ENCODE assay signal across 27 cellular contexts in genomic region chr14:77064535-77065178, GRCh38. TPM values are rescaled to one million over a fixed set of nuclear protein-coding genes. Genes with fewer than 3 reads are reported as not detected.
A peak's percentile ranks its signal among the peaks of the same experiment; 100 is the strongest.
DNase-seq lines count a peak whose midpoint lies in the region; FAIRE-seq and TF ChIP-seq lines count a peak whose summit lies in the region.
"Had no signal": no experiment of that assay in that cellular context is flagged by ENCODE, and none has a peak within 500 bp of the region (broad histone marks: within the 10 kb centered on the region; RNA-seq: fewer than 3 reads in every experiment).

No MANE protein-coding gene starts in this region.

- TF ChIP-seq CTCF in fibroblast of the aortic adventitia (IDR thresholded peaks at IDR 0.05; ENCODE audit: insufficient read depth, low read length) (no peak), smooth muscle cell (IDR thresholded peaks at IDR 0.05; ENCODE audit: borderline replicate concordance, insufficient read depth, poor library complexity, severe bottlenecking) (no peak)

- H3F3A ChIP-seq in smooth muscle cell (ENCODE audit: low read depth): no peaks in the 10 kb centered on the region

- H4K20me1 ChIP-seq in smooth muscle cell (ENCODE audit: low read depth): no peaks in the 10 kb centered on the region

- 65 to 80% (median 66%) methylated on average over 8 of the region's 8 CpGs for WGBS in small intestine, 3 donors
- 95% methylated on average over 8 of the region's 8 CpGs for WGBS in smooth muscle cell (ENCODE audit: low lambda C conversion rate)

- no peak overlapping the region for H3K4me2 ChIP-seq in smooth muscle cell

- H2AFZ ChIP-seq in smooth muscle cell (ENCODE audit: low read depth): no peak overlapping the region

- H3K4me1 ChIP-seq in small intestine (ENCODE audit: control insufficient read depth in 2 of 2, insufficient read depth in 1 of 2, low read depth in 1 of 2, low read length in 1 of 2) (no peaks in the 10 kb centered on the region), smooth muscle cell (ENCODE audit: low read depth) (no peaks in the 10 kb centered on the region)

- H3K4me3 ChIP-seq in fibroblast of the aortic adventitia (ENCODE audit: low read depth, low read length): no peak overlapping the region
- H3K4me3 ChIP-seq in small intestine (ENCODE audit: low read depth in 1 of 2, low read length in 2 of 2): no peak overlapping the region
- H3K4me3 ChIP-seq in smooth muscle cell: no peak overlapping the region
- H3K4me3 ChIP-seq: breast epithelium, K562, left ventricle myocardium inferior, prostate gland, right lobe of liver, upper lobe of left lung had no signal

- no peak for FAIRE-seq in small intestine (lab: Jason Lieb, UNC)
- FAIRE-seq: GM19239, K562 had no signal

- H3K36me3 ChIP-seq in small intestine (ENCODE audit: control insufficient read depth in 2 of 2, insufficient read depth in 2 of 2, low read length in 2 of 2) (no peaks in the 10 kb centered on the region), smooth muscle cell (ENCODE audit: low read depth) (no peaks in the 10 kb centered on the region)
- H3K36me3 ChIP-seq: breast epithelium, left ventricle myocardium inferior, prostate gland, right lobe of liver, upper lobe of left lung had no signal

- H3K79me2 ChIP-seq in smooth muscle cell (ENCODE audit: low read depth): no peaks in the 10 kb centered on the region

- H3K27me3 ChIP-seq in small intestine (ENCODE audit: control insufficient read depth in 2 of 2, insufficient read depth in 2 of 2, low read length in 2 of 2) (no peaks in the 10 kb centered on the region), smooth muscle cell (ENCODE audit: low read depth) (no peaks in the 10 kb centered on the region)
- H3K27me3 ChIP-seq: breast epithelium, right lobe of liver, upper lobe of left lung had no signal

- H3K9ac ChIP-seq in smooth muscle cell (ENCODE audit: low read depth): no peak overlapping the region

- H3K27ac ChIP-seq in small intestine (ENCODE audit: low read depth in 1 of 2, low read length in 1 of 2) (no peak overlapping the region), smooth muscle cell (ENCODE audit: low read depth) (no peak overlapping the region)
- H3K27ac ChIP-seq: 22Rv1, breast epithelium, epithelial cell of prostate, left ventricle myocardium inferior, prostate gland, right lobe of liver, upper lobe of left lung had no signal

- DNase-seq in DMS153 (lab: John Stamatoyannopoulos, UW) (peak; percentile 11), DMS153 treated with DMSO at 0.1 percent for 48 hours (lab: John Stamatoyannopoulos, UW; ENCODE audit: unreplicated experiment) (no peak), NCI-H1694 (lab: John Stamatoyannopoulos, UW) (peak; percentile 73), fibroblast of the aortic adventitia (ENCODE audit: low read depth) (peak; percentile 16), small intestine (peak; percentile 21), inferior parietal cortex (ENCODE audit: extremely low spot score) (no peak), NCI-H2227 (lab: John Stamatoyannopoulos, UW; ENCODE audit: unreplicated experiment) (no peak), smooth muscle cell (lab: John Stamatoyannopoulos, UW; ENCODE audit: unreplicated experiment) (no peak)
- DNase-seq: activated CD4-positive, alpha-beta memory T cell treated with anti-CD3 and anti-CD28 coated beads for 36 hours; activated CD4-positive, alpha-beta T cell treated with anti-CD3 and anti-CD28 coated beads for 1 hour; activated naive CD4-positive, alpha-beta T cell treated with anti-CD3 and anti-CD28 coated beads, Interleukin-2, amount 50 U/mL, for 16 hours; effector CD8-positive, alpha-beta T cell; GOT3; left ventricle myocardium inferior; naive B cell; NCI-H1092 treated with DMSO at 0.1 percent for 48 hours; NCI-H2029; NCI-H446 treated with DMSO at 0.1 percent for 48 hours; right lobe of liver; stimulated activated CD4-positive, alpha-beta T cell treated with anti-CD3 and anti-CD28 coated beads, Interleukin-4, amount 100 ng/mL, for 24 hours; upper lobe of left lung had no signal

- H3K9me3 ChIP-seq in small intestine (ENCODE audit: control insufficient read depth, low read depth): no peaks in the 10 kb centered on the region
- H3K9me3 ChIP-seq in smooth muscle cell (replicated peaks; ENCODE audit: low read depth): no peaks in the 10 kb centered on the region
- H3K9me3 ChIP-seq: breast epithelium, left ventricle myocardium inferior, prostate gland, right lobe of liver, upper lobe of left lung had no signal

RNA-seq across cellular contexts. Expression of gene CIPC, which starts 33.4 kb away (rescaled TPM):
- 5.2 and 13.9 TPM in 2 replicates for total RNA-seq in fibroblast of the aortic adventitia (ENCODE audit: low replicate concordance)
- polyA plus RNA-seq in small intestine: 1 to 10 TPM; 7.6 to 9.2 (median 8.5) TPM
- 14.3 and 15.1 TPM in 2 replicates for total RNA-seq in smooth muscle cell
- 3.6 and 5.6 TPM in 2 replicates for polyA plus RNA-seq in smooth muscle cell

RNA-seq across cellular contexts. Expression of gene IRF2BPL, which starts 36.1 kb away (rescaled TPM):
- total RNA-seq in fibroblast of the aortic adventitia (ENCODE audit: low replicate concordance): 21.6 and 25.8 TPM in 2 replicates
- 10 to 100 TPM in 1 of 3 donors, 1 to 10 TPM in 2; 2.0 to 14.3 (median 3.2) TPM for polyA plus RNA-seq in small intestine
- 33.2 and 33.9 TPM in 2 replicates for total RNA-seq in smooth muscle cell
- 58.0 and 66.3 TPM in 2 replicates for polyA plus RNA-seq in smooth muscle cell

Comparison
In these comparisons a context has a peak if more than half of its experiments do, and no peak if none do; other contexts are left out.
1. DNase-seq: peak in DMS153 (single experiment), NCI-H1694 (single experiment), fibroblast of the aortic adventitia (single experiment) and small intestine (single experiment); none in DMS153 treated with DMSO at 0.1 percent for 48 hours (single experiment), inferior parietal cortex (single experiment), NCI-H2227 (single experiment) and smooth muscle cell (single experiment).